ENCODE assay signal across 15 cellular contexts in genomic region chr10:14240253-14241189, GRCh38.
A peak's percentile ranks its signal among the peaks of the same experiment; 100 is the strongest.
DNase-seq lines count a peak whose midpoint lies in the region; ATAC-seq and TF ChIP-seq lines count a peak whose summit lies in the region.
"Had no signal": no experiment of that assay in that cellular context is flagged by ENCODE, and none has a peak within 500 bp of the region (broad histone marks: within the 10 kb centered on the region; RNA-seq: fewer than 3 reads in every experiment).

No MANE protein-coding gene starts in this region.

- H3K27me3 ChIP-seq in A673 (replicated peaks; ENCODE audit: insufficient read depth, low read depth, low read length, poor library complexity) (peaks cover 27% of the 10 kb centered on the region), iPS-20b (ENCODE audit: insufficient read depth, low read length) (no peaks in the 10 kb centered on the region)
- H3K27me3 ChIP-seq: esophagus muscularis mucosa had no signal

- H3K4me1 ChIP-seq in A673 (ENCODE audit: insufficient read depth, low read length, poor library complexity, severe bottlenecking) (peaks cover 8% of the 10 kb centered on the region), iPS-20b (ENCODE audit: insufficient read depth, low read length) (peaks cover 9% of the 10 kb centered on the region)

- TF ChIP-seq CTCF in A673 (conservative IDR thresholded peaks at IDR 0.05; ENCODE audit: low read depth, low read length) (peak; percentile 19; the same call in 1 of the 2 replicates), GM12865 (IDR thresholded peaks at IDR 0.05; ENCODE audit: insufficient read depth, low read depth, low read length, missing control alignments) (no peak)

- CTCF ChIA-PET in A673 (lab: Charles Lee) = no interaction called here

- no peak for ATAC-seq in GM21529 (IDR thresholded peaks at IDR 0.05; ENCODE audit: unreplicated experiment)
- ATAC-seq: GM12878, left cardiac atrium had no signal

- peak; percentile 32 for DNase-seq in A673 (ENCODE audit: low spot score)
- DNase-seq in GM12865 (ENCODE audit: low read depth) = peak; percentile 13
- DNase-seq in NCI-H748 treated with DMSO at 0.1 percent for 48 hours (lab: John Stamatoyannopoulos, UW) = peak; percentile 4
- no peak for DNase-seq in dermis blood vessel endothelial cell
- DNase-seq in stimulated activated naive CD4-positive, alpha-beta T cell treated with Interleukin-2 at 50 U/mL for 16 hours (lab: John Stamatoyannopoulos, UW) = no peak
- DNase-seq in HK-2 (ENCODE audit: unreplicated experiment) = no peak
- DNase-seq: CD8-positive, alpha-beta memory T cell; left cardiac atrium; SHP77; WERI-Rb-1 had no signal

- intact Hi-C loops in A673 (cut with micrococcal nuclease; ENCODE audit: unreplicated experiment) = no loop called here

- no TSS peak for BruUV-seq in A673 (replicated peaks; lab: Mats Ljungman, UMichigan)

- H3K9me3 ChIP-seq in A673 (ENCODE audit: low read depth, low read length, poor library complexity, severe bottlenecking) (no peaks in the 10 kb centered on the region), iPS-20b (ENCODE audit: insufficient read depth, low read depth, low read length) (no peaks in the 10 kb centered on the region)
- H3K9me3 ChIP-seq: esophagus muscularis mucosa had no signal

- no peaks in the 10 kb centered on the region for H3K36me3 ChIP-seq in A673 (ENCODE audit: insufficient read depth, low read length, poor library complexity, severe bottlenecking)
- H3K36me3 ChIP-seq in iPS-20b (ENCODE audit: insufficient read depth, low read depth, low read length) = no peaks in the 10 kb centered on the region
- H3K36me3 ChIP-seq: esophagus muscularis mucosa, WERI-Rb-1 had no signal

- no peak overlapping the region for H3K4me3 ChIP-seq in A673 (ENCODE audit: low read depth, low read length, poor library complexity, severe bottlenecking)
- H3K4me3 ChIP-seq in GM12865 (ENCODE audit: low read depth, low read length) = no peak overlapping the region
- H3K4me3 ChIP-seq in iPS-20b (ENCODE audit: low read length) = peak overlapping the region; percentile 14; the same call in 1 of the 2 replicates
- H3K4me3 ChIP-seq: esophagus muscularis mucosa, GM12878 had no signal

- POLR2A ChIA-PET in A673 (lab: Charles Lee; ENCODE audit: low non-redundant PET) = no interaction called here

- no peak overlapping the region for H3K9ac ChIP-seq in iPS-20b (ENCODE audit: low read depth, low read length)

- H3K27ac ChIP-seq in A673 (ENCODE audit: low read depth, low read length, poor library complexity, severe bottlenecking) (no peak overlapping the region), iPS-20b (ENCODE audit: low read length) (no peak overlapping the region)
- H3K27ac ChIP-seq: esophagus muscularis mucosa, HL-60, WERI-Rb-1 had no signal

Comparison
In these comparisons a context has a peak if more than half of its experiments do, and no peak if none do; other contexts are left out.
1. DNase-seq: peak in A673 (single experiment), GM12865 (single experiment) and NCI-H748 treated with DMSO at 0.1 percent for 48 hours (single experiment); none in dermis blood vessel endothelial cell (single experiment), stimulated activated naive CD4-positive, alpha-beta T cell treated with Interleukin-2 at 50 U/mL for 16 hours (single experiment) and HK-2 (single experiment).